ENCODE assay signal across 2 cellular contexts in the genomic region with DNA sequence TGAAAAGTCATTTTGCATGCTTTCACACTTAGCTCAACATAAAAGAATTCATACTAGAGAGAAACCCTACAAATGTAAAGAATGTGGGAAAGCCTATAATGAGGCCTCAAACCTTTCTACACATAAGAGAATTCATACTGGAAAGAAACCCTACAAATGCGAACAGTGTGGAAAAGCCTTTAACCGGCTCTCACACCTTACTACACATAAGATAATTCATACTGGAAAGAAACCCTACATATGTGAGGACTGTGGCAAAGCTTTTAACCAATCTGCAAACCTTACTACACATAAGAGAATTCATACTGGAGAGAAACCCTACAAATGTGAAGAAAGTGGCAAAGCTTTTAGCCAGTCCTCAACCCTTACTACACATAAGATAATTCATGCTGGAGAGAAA. TPM values are rescaled to one million over a fixed set of nuclear protein-coding genes. Genes with fewer than 3 reads are reported as not detected.
"Had no signal": no experiment of that assay in that cellular context is flagged by ENCODE, and none has a peak within 500 bp of the region (broad histone marks: within the 10 kb centered on the region; RNA-seq: fewer than 3 reads in every experiment).

No MANE protein-coding gene starts in this region.

RNA-seq across cellular contexts. Expression of a gene that starts 51.4 kb away (rescaled TPM):
- total RNA-seq: thoracic aorta, vagina had no signal
